17 cellular contexts compared by ENCODE assay signal in the genomic region with DNA sequence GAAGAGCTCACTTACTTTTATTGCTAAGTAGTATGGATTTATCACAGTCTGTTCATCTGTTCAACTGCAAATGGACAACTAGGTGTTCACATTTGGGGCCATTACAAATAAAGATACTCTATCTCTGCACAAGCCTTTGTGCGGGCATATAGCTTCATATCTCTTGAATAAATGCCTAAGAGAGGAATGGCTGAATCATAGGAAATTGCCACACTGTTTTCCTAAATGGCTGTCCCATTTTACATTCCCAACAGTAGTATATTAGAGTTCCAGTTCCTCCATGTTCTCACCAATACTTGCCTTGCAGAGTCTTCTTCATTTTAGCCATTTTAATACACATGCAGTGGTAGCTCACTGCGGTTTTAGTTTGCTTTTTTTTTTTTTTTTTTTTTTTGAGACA.
"Had no signal": no experiment of that assay in that cellular context is flagged by ENCODE, and none has a peak within 500 bp of the region (broad histone marks: within the 10 kb centered on the region; RNA-seq: fewer than 3 reads in every experiment).

No MANE protein-coding gene starts in this region.

- H3K4me3 ChIP-seq: adrenal gland, dorsolateral prefrontal cortex, esophagus squamous epithelium, testis, upper lobe of right lung had no signal

- H3K36me3 ChIP-seq: adrenal gland, esophagus squamous epithelium, upper lobe of right lung had no signal

- H3K27me3 Mint-ChIP-seq: stimulated activated naive CD8-positive, alpha-beta T cell treated with anti-CD3 and anti-CD28 coated beads, Interleukin-15, amount 100 ng/mL, for 72 hours had no signal

- DNase-seq: activated gamma-delta T cell; activated T-cell treated with anti-CD3 and anti-CD28 coated beads for 4 hours; cerebellar nuclear complex; dorsolateral prefrontal cortex; esophagus squamous epithelium; foreskin melanocyte; head of caudate nucleus; natural killer cell; SHP77; stimulated activated CD4-positive, alpha-beta T cell treated with anti-CD3 and anti-CD28 coated beads, Interleukin-12 subunit alpha, Interleukin-12 subunit beta, amount 100 ng/mL, for 4 hours; stimulated activated naive CD8-positive, alpha-beta T cell treated with anti-CD3 and anti-CD28 coated beads, Interleukin-15, amount 100 ng/mL, for 72 hours; testis had no signal

- H3K27ac ChIP-seq: adrenal gland, dorsolateral prefrontal cortex, testis, upper lobe of right lung had no signal

- H3K9me3 ChIP-seq: adrenal gland, esophagus squamous epithelium, testis, upper lobe of right lung had no signal

- ATAC-seq: natural killer cell; sciatic nerve; stimulated activated naive CD8-positive, alpha-beta T cell treated with anti-CD3 and anti-CD28 coated beads, Interleukin-15, amount 100 ng/mL, for 72 hours; upper lobe of right lung had no signal

- H3K9me3 Mint-ChIP-seq: natural killer cell had no signal

- H3K4me3 Mint-ChIP-seq: natural killer cell had no signal

- H3K27me3 ChIP-seq: adrenal gland, dorsolateral prefrontal cortex, esophagus squamous epithelium, testis, upper lobe of right lung had no signal

- FAIRE-seq: endometrium, islet of Langerhans had no signal

- H3K27ac Mint-ChIP-seq: natural killer cell; stimulated activated naive CD8-positive, alpha-beta T cell treated with anti-CD3 and anti-CD28 coated beads, Interleukin-15, amount 100 ng/mL, for 72 hours had no signal

- H3K36me3 Mint-ChIP-seq: natural killer cell had no signal
